7 cellular contexts compared by ENCODE assay signal in the genomic region with DNA sequence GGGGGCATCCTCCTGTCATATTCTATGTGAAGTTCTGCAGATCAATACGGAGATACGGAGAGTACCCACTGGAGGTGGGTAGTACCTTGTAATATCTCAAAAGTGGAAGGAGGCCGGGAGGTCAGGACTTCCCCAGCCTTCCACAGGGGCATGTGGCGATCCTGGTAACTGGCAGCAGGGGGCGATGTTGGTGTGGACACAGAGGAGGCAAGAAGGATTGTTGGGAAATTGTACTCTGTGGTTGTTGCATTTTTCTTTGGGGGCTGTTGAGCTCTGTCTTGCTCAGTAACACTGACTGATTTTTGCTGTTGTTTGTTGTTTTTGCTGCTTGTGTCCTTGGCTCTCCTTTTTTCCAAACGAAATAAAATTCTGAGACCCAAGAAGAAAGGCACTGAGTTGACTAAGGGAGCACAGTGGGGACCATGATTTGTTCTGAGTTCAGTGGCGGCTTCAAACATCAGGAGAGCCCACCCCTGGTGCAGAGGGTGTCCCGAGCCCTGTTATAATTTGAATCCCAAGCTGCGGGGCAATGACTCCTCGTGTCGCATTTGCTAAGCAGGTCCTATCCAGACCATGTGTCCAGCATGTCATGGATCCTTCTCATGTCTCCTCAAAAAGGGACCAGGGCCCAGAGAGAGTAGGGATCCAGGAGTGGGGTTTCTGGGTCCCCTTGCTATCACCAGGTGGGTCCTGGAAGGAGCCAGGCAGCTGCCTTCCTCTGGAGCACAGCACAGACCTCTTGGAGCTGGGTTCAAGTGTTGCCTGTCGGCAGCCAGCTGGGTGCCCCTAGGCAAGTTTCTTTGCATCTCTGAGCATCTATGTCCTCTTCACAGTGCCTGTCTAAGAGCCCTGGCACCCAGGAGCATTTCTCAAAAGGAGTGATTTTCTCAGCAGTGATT. TPM values are rescaled to one million over a fixed set of nuclear protein-coding genes. Genes with fewer than 3 reads are reported as not detected.
A peak's percentile ranks its signal among the peaks of the same experiment; 100 is the strongest.
DNase-seq lines count a peak whose midpoint lies in the region; ATAC-seq and TF ChIP-seq lines count a peak whose summit lies in the region.

No MANE protein-coding gene starts in this region.

- no peak overlapping the region for H3K4me2 ChIP-seq in mesendoderm (ENCODE audit: low read length)

- no peaks in the 10 kb centered on the region for H3K4me1 ChIP-seq in mesendoderm (ENCODE audit: control insufficient read depth, low read depth, low read length)

- H2BK5ac ChIP-seq in mesendoderm (ENCODE audit: low read length), result no peak overlapping the region

- no peak overlapping the region for H2BK120ac ChIP-seq in mesendoderm (ENCODE audit: low read depth, low read length)

- no peak overlapping the region for H3K4me3 ChIP-seq in mesendoderm (ENCODE audit: low read length)

- peak; percentile 72 for ATAC-seq in HG02852 (IDR thresholded peaks at IDR 0.05; ENCODE audit: unreplicated experiment)
- peak; percentile 60 for ATAC-seq in stimulated activated effector memory CD8-positive, alpha-beta T cell treated with anti-CD3 and anti-CD28 coated beads, Interleukin-12 subunit alpha, Interleukin-12 subunit beta, amount 100 ng/mL, for 72 hours

- H3K9ac ChIP-seq in mesendoderm (ENCODE audit: low read length), result no peak overlapping the region

- no peaks in the 10 kb centered on the region for H3K36me3 Mint-ChIP-seq in stimulated activated effector memory CD8-positive, alpha-beta T cell treated with anti-CD3 and anti-CD28 coated beads, Interleukin-12 subunit alpha, Interleukin-12 subunit beta, amount 100 ng/mL, for 72 hours

- no peak overlapping the region for H3K56ac ChIP-seq in mesendoderm (ENCODE audit: low read length)

- peak; percentile 87 for DNase-seq in GM13976 (ENCODE audit: low spot score)
- peak; percentile 75 for DNase-seq in NCI-H510A treated with DMSO at 0.1 percent for 48 hours (lab: John Stamatoyannopoulos, UW)
- peak; percentile 87 for DNase-seq in activated CD4-positive, alpha-beta T cell treated with anti-CD3 and anti-CD28 coated beads for 48 hours
- peak; percentile 30 to 63 for DNase-seq in dermis microvascular lymphatic vessel endothelial cell (ENCODE audit: low read depth in 2 of 2)
- DNase-seq in mesendoderm, result peak; percentile 79
- DNase-seq in stimulated activated effector memory CD8-positive, alpha-beta T cell treated with anti-CD3 and anti-CD28 coated beads, Interleukin-12 subunit alpha, Interleukin-12 subunit beta, amount 100 ng/mL, for 72 hours (ENCODE audit: low spot score in 2 of 2), result peak; percentile 65 to 89

- no peak overlapping the region for H2AK5ac ChIP-seq in mesendoderm (ENCODE audit: low read length)

- H3K18ac ChIP-seq in mesendoderm (ENCODE audit: low read length), result no peak overlapping the region

- H3K36me3 ChIP-seq in mesendoderm (ENCODE audit: control insufficient read depth, insufficient read depth, low read length), result no peaks in the 10 kb centered on the region

- H3K27ac Mint-ChIP-seq in stimulated activated effector memory CD8-positive, alpha-beta T cell treated with anti-CD3 and anti-CD28 coated beads, Interleukin-12 subunit alpha, Interleukin-12 subunit beta, amount 100 ng/mL, for 72 hours, result no peak overlapping the region

- no peaks in the 10 kb centered on the region for H3K79me1 ChIP-seq in mesendoderm (ENCODE audit: low read length)

- in situ Hi-C loops in GM13976 (cut with MboI; ENCODE audit: low sequenced_read_pairs, unreplicated experiment), result loop anchor here (5.0 kb wide), 1 partner anchor 224 kb away; no protein-coding TSS in a partner anchor

- no peak overlapping the region for H3K4me3 Mint-ChIP-seq in stimulated activated effector memory CD8-positive, alpha-beta T cell treated with anti-CD3 and anti-CD28 coated beads, Interleukin-12 subunit alpha, Interleukin-12 subunit beta, amount 100 ng/mL, for 72 hours

- H3K23ac ChIP-seq in mesendoderm (ENCODE audit: low read length), result no peak overlapping the region

- no peak overlapping the region for H4K8ac ChIP-seq in mesendoderm (ENCODE audit: low read depth, low read length)

- no peak overlapping the region for H2BK15ac ChIP-seq in mesendoderm (replicated peaks; ENCODE audit: low read depth)

- H3K27ac ChIP-seq in mesendoderm (ENCODE audit: low read depth, low read length), result no peak overlapping the region

- no peaks in the 10 kb centered on the region for H3K9me3 Mint-ChIP-seq in stimulated activated effector memory CD8-positive, alpha-beta T cell treated with anti-CD3 and anti-CD28 coated beads, Interleukin-12 subunit alpha, Interleukin-12 subunit beta, amount 100 ng/mL, for 72 hours

- no peak overlapping the region for H4K5ac ChIP-seq in mesendoderm (ENCODE audit: low read length)

- WGBS in mesendoderm (ENCODE audit: extremely low coverage, insufficient coverage, low lambda C conversion rate), result no CpG with 5 or more reads among the region's 12 CpGs

- no peak overlapping the region for H3K4ac ChIP-seq in mesendoderm (ENCODE audit: low read depth, low read length)

- no peaks in the 10 kb centered on the region for H3K79me2 ChIP-seq in mesendoderm (ENCODE audit: control insufficient read depth, insufficient read depth, low read length)

- no peaks in the 10 kb centered on the region for H3K27me3 ChIP-seq in mesendoderm (ENCODE audit: insufficient read depth, low read length, poor library complexity)

- H3K4me1 Mint-ChIP-seq in stimulated activated effector memory CD8-positive, alpha-beta T cell treated with anti-CD3 and anti-CD28 coated beads, Interleukin-12 subunit alpha, Interleukin-12 subunit beta, amount 100 ng/mL, for 72 hours, result peaks cover 19% of the 10 kb centered on the region

- peak; percentile 90 for TF ChIP-seq CTCF in GM13976 (IDR thresholded peaks at IDR 0.05; ENCODE audit: borderline replicate concordance, control extremely low read depth, extremely low read depth, insufficient read depth, missing control alignments)

RNA-seq across cellular contexts. Expression of a gene that starts 22.8 kb away (rescaled TPM):
- not detected in 2 replicates for total RNA-seq in dermis microvascular lymphatic vessel endothelial cell
- 0.21 TPM for polyA plus RNA-seq in mesendoderm (2013, experiment 1 of 2)
- 0.18 TPM for polyA plus RNA-seq in mesendoderm (2013, experiment 2 of 2)
